1 cellular context compared by ENCODE assay signal in the genomic region with DNA sequence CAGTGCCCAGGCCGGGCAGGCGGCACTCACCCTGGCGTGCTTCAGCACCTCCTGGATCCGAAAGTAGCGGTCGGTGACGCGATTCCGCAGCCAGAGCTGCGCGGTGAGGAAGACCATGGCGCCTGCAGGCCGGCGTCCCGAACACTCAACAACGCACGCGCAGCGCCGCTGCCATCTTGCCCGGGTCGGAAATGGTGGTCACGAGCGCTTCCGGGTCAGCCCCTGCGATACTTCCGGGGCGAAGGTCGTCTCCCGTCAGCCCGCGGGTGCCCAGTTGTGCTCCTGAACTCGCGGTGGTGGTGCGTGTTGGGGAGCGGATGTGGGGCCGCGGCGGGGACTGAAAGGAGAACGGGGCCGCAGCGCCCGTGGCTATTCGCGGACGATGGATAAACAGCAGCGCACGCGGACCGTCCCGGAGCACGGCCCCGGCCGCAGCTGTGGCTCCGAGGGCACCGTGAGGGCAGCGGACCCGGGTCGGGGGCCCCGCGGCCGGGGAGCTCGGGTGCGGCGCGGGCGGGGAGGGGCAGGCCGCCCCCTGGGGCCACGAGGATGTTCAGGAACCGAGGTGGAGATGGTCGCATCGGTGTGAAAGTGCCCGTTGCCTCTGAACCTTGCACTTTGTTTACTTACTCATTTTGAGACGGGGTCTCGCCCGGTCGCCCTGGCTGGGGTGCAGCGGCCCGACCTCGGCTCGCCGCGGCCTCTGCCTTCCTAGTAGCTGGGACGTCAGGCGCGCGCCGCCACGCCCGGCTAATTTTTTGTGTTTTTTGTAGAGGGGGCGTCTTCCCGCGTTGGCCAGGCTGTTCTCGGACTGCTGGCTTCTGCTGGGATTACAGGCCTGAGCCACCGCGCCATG.
A peak's percentile ranks its signal among the peaks of the same experiment; 100 is the strongest.
TF ChIP-seq lines count a peak whose summit lies in the region.

A gene (minus strand): TSS at position 193 of the 856 bp plus-strand sequence. CDS start 76 bp downstream, at position 117.

TF ChIP-seq in K562, 482 proteins besides CTCF, POLR2A, EP300 and RAD21 (continued from another document and continues in another):
- TF ChIP-seq, protein P1, sequence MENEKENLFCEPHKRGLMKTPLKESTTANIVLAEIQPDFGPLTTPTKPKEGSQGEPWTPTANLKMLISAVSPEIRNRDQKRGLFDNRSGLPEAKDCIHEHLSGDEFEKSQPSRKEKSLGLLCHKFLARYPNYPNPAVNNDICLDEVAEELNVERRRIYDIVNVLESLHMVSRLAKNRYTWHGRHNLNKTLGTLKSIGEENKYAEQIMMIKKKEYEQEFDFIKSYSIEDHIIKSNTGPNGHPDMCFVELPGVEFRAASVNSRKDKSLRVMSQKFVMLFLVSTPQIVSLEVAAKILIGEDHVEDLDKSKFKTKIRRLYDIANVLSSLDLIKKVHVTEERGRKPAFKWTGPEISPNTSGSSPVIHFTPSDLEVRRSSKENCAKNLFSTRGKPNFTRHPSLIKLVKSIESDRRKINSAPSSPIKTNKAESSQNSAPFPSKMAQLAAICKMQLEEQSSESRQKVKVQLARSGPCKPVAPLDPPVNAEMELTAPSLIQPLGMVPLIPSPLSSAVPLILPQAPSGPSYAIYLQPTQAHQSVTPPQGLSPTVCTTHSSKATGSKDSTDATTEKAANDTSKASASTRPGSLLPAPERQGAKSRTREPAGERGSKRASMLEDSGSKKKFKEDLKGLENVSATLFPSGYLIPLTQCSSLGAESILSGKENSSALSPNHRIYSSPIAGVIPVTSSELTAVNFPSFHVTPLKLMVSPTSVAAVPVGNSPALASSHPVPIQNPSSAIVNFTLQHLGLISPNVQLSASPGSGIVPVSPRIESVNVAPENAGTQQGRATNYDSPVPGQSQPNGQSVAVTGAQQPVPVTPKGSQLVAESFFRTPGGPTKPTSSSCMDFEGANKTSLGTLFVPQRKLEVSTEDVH (IDR thresholded peaks at IDR 0.05; ENCODE audit: low read depth, partially characterized antibody): peak; percentile 91
- TF ChIP-seq HNRNPL (IDR thresholded peaks at IDR 0.05; ENCODE audit: low read depth, low read length) (peak; percentile 63; the same call in 1 of the 2 replicates), RBM25 (IDR thresholded peaks at IDR 0.05; ENCODE audit: low read depth, low read length, severe bottlenecking) (no peak), RUNX1 (IDR thresholded peaks at IDR 0.05; ENCODE audit: low read depth) (no peak), NONO (IDR thresholded peaks at IDR 0.05; ENCODE audit: low read depth in 2 of 2, low read length in 1 of 2) (peak; percentile 61 to 64; a peak in 3 of 4 replicates), ZNF224 (CRISPR knock-in tag; IDR thresholded peaks at IDR 0.05) (0 out of 2 replicates have a peak, but pooled peaks have one; percentile 19), YBX1 (IDR thresholded peaks at IDR 0.05) (no peak), SRSF1 (IDR thresholded peaks at IDR 0.05; ENCODE audit: low read depth, low read length) (peak; percentile 85; the same call in 1 of the 2 replicates), NCOA6 (IDR thresholded peaks at IDR 0.05) (no peak), U2AF1 (optimal IDR thresholded peaks at IDR 0.05; ENCODE audit: low read depth, low read length) (peak; percentile 94), POLR2G (IDR thresholded peaks at IDR 0.05; ENCODE audit: low read depth, low read length) (peak; percentile 100), ZNF133 (CRISPR knock-in tag; IDR thresholded peaks at IDR 0.05) (no peak), CBX1 (IDR thresholded peaks at IDR 0.05; ENCODE audit: low read depth) (peak; percentile 90), NFE2 (IDR thresholded peaks at IDR 0.05; ENCODE audit: low read depth) (0 out of 2 replicates have a peak, but pooled peaks have one; percentile 2), GTF2A2 (tag; IDR thresholded peaks at IDR 0.05) (no peak), DMBX1 (CRISPR knock-in tag; IDR thresholded peaks at IDR 0.05; ENCODE audit: borderline replicate concordance) (no peak), CCAR2 (IDR thresholded peaks at IDR 0.05; ENCODE audit: low read depth, low read length) (no peak), NCOA1 (IDR thresholded peaks at IDR 0.05; ENCODE audit: low read depth) (peak; percentile 69; the same call in 1 of the 2 replicates), FOS (IDR thresholded peaks at IDR 0.05; ENCODE audit: extremely low read depth, insufficient read length) (no peak), GTF2F1 (IDR thresholded peaks at IDR 0.05; ENCODE audit: low read depth, low read length) (peak; percentile 85), GATA2 (CRISPR knock-in tag; IDR thresholded peaks at IDR 0.05) (no peak), BRF1 (IDR thresholded peaks at IDR 0.05; ENCODE audit: borderline replicate concordance, extremely low read depth, insufficient read length) (no peak), RBM14 (IDR thresholded peaks at IDR 0.05; ENCODE audit: borderline replicate concordance, insufficient read depth, low read depth, low read length) (no peak), NR3C1 (CRISPR knock-in tag; IDR thresholded peaks at IDR 0.05) (0 out of 2 replicates have a peak, but pooled peaks have one; percentile 69), CXXC5 (CRISPR knock-in tag; IDR thresholded peaks at IDR 0.05) (peak; percentile 92), GABPB2 (CRISPR knock-in tag; conservative IDR thresholded peaks at IDR 0.05) (no peak; the same call in 1 of the 2 replicates), MTA3 (IDR thresholded peaks at IDR 0.05; ENCODE audit: borderline replicate concordance) (peak; percentile 91), NR2F6 (CRISPR knock-in tag; IDR thresholded peaks at IDR 0.05) (peak; percentile 8), XRCC3 (IDR thresholded peaks at IDR 0.05) (no peak), HCFC1 (IDR thresholded peaks at IDR 0.05; ENCODE audit: low read depth, low read length) (peak; percentile 93), ESRRA (IDR thresholded peaks at IDR 0.05; ENCODE audit: borderline replicate concordance, low read depth) (peak; percentile 83), RFX5 (IDR thresholded peaks at IDR 0.05; ENCODE audit: low read depth, low read length) (0 out of 2 replicates have a peak, but pooled peaks have one; percentile 37), PHF8 (IDR thresholded peaks at IDR 0.05; ENCODE audit: borderline replicate concordance, low read length) (peak; percentile 94)
- TF ChIP-seq, protein P2, sequence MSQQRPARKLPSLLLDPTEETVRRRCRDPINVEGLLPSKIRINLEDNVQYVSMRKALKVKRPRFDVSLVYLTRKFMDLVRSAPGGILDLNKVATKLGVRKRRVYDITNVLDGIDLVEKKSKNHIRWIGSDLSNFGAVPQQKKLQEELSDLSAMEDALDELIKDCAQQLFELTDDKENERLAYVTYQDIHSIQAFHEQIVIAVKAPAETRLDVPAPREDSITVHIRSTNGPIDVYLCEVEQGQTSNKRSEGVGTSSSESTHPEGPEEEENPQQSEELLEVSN (IDR thresholded peaks at IDR 0.05; ENCODE audit: borderline replicate concordance in 1 of 2, extremely low read depth in 1 of 2, insufficient read depth in 1 of 2, insufficient read length in 1 of 2, low read depth in 1 of 2, low read length in 1 of 2, poor library complexity in 1 of 2, severe bottlenecking in 1 of 2): peak in 1 of 2 experiments; percentile 46
- TF ChIP-seq, protein P3, sequence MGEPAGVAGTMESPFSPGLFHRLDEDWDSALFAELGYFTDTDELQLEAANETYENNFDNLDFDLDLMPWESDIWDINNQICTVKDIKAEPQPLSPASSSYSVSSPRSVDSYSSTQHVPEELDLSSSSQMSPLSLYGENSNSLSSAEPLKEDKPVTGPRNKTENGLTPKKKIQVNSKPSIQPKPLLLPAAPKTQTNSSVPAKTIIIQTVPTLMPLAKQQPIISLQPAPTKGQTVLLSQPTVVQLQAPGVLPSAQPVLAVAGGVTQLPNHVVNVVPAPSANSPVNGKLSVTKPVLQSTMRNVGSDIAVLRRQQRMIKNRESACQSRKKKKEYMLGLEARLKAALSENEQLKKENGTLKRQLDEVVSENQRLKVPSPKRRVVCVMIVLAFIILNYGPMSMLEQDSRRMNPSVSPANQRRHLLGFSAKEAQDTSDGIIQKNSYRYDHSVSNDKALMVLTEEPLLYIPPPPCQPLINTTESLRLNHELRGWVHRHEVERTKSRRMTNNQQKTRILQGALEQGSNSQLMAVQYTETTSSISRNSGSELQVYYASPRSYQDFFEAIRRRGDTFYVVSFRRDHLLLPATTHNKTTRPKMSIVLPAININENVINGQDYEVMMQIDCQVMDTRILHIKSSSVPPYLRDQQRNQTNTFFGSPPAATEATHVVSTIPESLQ (CRISPR knock-in tag; IDR thresholded peaks at IDR 0.05): peak; percentile 77; the same call in 1 of the 2 replicates
- TF ChIP-seq, protein P4, sequence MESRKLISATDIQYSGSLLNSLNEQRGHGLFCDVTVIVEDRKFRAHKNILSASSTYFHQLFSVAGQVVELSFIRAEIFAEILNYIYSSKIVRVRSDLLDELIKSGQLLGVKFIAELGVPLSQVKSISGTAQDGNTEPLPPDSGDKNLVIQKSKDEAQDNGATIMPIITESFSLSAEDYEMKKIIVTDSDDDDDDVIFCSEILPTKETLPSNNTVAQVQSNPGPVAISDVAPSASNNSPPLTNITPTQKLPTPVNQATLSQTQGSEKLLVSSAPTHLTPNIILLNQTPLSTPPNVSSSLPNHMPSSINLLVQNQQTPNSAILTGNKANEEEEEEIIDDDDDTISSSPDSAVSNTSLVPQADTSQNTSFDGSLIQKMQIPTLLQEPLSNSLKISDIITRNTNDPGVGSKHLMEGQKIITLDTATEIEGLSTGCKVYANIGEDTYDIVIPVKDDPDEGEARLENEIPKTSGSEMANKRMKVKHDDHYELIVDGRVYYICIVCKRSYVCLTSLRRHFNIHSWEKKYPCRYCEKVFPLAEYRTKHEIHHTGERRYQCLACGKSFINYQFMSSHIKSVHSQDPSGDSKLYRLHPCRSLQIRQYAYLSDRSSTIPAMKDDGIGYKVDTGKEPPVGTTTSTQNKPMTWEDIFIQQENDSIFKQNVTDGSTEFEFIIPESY (CRISPR knock-in tag; IDR thresholded peaks at IDR 0.05): peak; percentile 71
- TF ChIP-seq, protein P5, sequence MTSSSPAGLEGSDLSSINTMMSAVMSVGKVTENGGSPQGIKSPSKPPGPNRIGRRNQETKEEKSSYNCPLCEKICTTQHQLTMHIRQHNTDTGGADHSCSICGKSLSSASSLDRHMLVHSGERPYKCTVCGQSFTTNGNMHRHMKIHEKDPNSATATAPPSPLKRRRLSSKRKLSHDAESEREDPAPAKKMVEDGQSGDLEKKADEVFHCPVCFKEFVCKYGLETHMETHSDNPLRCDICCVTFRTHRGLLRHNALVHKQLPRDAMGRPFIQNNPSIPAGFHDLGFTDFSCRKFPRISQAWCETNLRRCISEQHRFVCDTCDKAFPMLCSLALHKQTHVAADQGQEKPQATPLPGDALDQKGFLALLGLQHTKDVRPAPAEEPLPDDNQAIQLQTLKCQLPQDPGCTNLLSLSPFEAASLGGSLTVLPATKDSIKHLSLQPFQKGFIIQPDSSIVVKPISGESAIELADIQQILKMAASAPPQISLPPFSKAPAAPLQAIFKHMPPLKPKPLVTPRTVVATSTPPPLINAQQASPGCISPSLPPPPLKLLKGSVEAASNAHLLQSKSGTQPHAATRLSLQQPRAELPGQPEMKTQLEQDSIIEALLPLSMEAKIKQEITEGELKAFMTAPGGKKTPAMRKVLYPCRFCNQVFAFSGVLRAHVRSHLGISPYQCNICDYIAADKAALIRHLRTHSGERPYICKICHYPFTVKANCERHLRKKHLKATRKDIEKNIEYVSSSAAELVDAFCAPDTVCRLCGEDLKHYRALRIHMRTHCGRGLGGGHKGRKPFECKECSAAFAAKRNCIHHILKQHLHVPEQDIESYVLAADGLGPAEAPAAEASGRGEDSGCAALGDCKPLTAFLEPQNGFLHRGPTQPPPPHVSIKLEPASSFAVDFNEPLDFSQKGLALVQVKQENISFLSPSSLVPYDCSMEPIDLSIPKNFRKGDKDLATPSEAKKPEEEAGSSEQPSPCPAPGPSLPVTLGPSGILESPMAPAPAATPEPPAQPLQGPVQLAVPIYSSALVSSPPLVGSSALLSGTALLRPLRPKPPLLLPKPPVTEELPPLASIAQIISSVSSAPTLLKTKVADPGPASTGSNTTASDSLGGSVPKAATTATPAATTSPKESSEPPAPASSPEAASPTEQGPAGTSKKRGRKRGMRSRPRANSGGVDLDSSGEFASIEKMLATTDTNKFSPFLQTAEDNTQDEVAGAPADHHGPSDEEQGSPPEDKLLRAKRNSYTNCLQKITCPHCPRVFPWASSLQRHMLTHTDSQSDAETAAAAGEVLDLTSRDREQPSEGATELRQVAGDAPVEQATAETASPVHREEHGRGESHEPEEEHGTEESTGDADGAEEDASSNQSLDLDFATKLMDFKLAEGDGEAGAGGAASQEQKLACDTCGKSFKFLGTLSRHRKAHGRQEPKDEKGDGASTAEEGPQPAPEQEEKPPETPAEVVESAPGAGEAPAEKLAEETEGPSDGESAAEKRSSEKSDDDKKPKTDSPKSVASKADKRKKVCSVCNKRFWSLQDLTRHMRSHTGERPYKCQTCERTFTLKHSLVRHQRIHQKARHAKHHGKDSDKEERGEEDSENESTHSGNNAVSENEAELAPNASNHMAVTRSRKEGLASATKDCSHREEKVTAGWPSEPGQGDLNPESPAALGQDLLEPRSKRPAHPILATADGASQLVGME (CRISPR knock-in tag; IDR thresholded peaks at IDR 0.05): no peak; the same call in 1 of the 2 replicates
- TF ChIP-seq, protein P6, sequence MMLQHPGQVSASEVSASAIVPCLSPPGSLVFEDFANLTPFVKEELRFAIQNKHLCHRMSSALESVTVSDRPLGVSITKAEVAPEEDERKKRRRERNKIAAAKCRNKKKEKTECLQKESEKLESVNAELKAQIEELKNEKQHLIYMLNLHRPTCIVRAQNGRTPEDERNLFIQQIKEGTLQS (IDR thresholded peaks at IDR 0.05): no peak
- TF ChIP-seq, protein P6 (CRISPR knock-in tag; conservative IDR thresholded peaks at IDR 0.05): peak; percentile 38; the same call in 1 of the 2 replicates
- TF ChIP-seq, protein P7, sequence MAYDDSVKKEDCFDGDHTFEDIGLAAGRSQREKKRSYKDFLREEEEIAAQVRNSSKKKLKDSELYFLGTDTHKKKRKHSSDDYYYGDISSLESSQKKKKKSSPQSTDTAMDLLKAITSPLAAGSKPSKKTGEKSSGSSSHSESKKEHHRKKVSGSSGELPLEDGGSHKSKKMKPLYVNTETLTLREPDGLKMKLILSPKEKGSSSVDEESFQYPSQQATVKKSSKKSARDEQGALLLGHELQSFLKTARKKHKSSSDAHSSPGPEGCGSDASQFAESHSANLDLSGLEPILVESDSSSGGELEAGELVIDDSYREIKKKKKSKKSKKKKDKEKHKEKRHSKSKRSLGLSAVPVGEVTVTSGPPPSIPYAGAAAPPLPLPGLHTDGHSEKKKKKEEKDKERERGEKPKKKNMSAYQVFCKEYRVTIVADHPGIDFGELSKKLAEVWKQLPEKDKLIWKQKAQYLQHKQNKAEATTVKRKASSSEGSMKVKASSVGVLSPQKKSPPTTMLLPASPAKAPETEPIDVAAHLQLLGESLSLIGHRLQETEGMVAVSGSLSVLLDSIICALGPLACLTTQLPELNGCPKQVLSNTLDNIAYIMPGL (CRISPR knock-in tag; IDR thresholded peaks at IDR 0.05): peak; percentile 86; the same call in 1 of the 2 replicates
- TF ChIP-seq, protein P8, sequence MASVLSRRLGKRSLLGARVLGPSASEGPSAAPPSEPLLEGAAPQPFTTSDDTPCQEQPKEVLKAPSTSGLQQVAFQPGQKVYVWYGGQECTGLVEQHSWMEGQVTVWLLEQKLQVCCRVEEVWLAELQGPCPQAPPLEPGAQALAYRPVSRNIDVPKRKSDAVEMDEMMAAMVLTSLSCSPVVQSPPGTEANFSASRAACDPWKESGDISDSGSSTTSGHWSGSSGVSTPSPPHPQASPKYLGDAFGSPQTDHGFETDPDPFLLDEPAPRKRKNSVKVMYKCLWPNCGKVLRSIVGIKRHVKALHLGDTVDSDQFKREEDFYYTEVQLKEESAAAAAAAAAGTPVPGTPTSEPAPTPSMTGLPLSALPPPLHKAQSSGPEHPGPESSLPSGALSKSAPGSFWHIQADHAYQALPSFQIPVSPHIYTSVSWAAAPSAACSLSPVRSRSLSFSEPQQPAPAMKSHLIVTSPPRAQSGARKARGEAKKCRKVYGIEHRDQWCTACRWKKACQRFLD (CRISPR knock-in tag; IDR thresholded peaks at IDR 0.05): 0 out of 2 replicates have a peak, but pooled peaks have one; percentile 71
